1 cellular context compared by ENCODE assay signal in the genomic region with DNA sequence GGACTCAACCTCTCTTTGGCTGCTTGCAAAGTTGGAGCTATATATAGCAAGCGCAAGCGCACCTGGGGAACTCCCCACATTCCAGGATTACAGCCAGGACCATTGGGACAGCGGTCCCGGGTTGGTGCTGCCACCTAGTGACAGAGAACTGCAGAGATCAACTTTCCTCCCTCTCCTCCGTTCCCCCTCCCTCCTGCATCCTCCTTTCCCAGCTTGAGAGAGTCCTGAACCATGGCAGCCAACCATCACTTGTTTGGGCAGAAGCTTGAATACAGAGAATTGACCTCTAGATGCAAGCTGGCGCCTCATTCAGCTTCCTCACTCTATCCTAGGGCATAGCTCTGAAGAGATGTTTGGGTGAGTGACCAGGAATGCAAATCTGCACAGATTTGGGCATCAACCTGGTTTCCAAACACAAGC.
A peak's percentile ranks its signal among the peaks of the same experiment; 100 is the strongest.
TF ChIP-seq lines count a peak whose summit lies in the region.

No MANE protein-coding gene starts in this region.

TF ChIP-seq in HepG2, 621 proteins besides CTCF, POLR2A, EP300 and RAD21 (continued from another document):
- TF ChIP-seq ZNF598 (CRISPR knock-in tag; IDR thresholded peaks at IDR 0.05; ENCODE audit: borderline replicate concordance) (0 out of 2 replicates have a peak, but pooled peaks have one; percentile 34), RARA (CRISPR knock-in tag; IDR thresholded peaks at IDR 0.05) (no peak), MAZ (IDR thresholded peaks at IDR 0.05; ENCODE audit: borderline replicate concordance, low read depth, low read length) (peak; percentile 80; the same call in 1 of the 2 replicates), MAZ (CRISPR knock-in tag; IDR thresholded peaks at IDR 0.05; ENCODE audit: low read depth) (no peak), KDM5B (CRISPR knock-in tag; IDR thresholded peaks at IDR 0.05; ENCODE audit: borderline replicate concordance) (0 out of 2 replicates have a peak, but pooled peaks have one; percentile 32), XRCC5 (optimal IDR thresholded peaks at IDR 0.05; ENCODE audit: low read length) (peak; percentile 69), PITX1 (CRISPR knock-in tag; IDR thresholded peaks at IDR 0.05) (peak; percentile 71), ZNF605 (CRISPR knock-in tag; IDR thresholded peaks at IDR 0.05) (peak; percentile 58; the same call in 1 of the 2 replicates), RELA (CRISPR knock-in tag; IDR thresholded peaks at IDR 0.05) (peak; percentile 89; the same call in 1 of the 2 replicates), FOSL2 (CRISPR knock-in tag; IDR thresholded peaks at IDR 0.05) (peak; percentile 44), SPEN (CRISPR knock-in tag; IDR thresholded peaks at IDR 0.05; ENCODE audit: low read depth) (0 out of 2 replicates have a peak, but pooled peaks have one; percentile 21), BCL6 (CRISPR knock-in tag; IDR thresholded peaks at IDR 0.05) (peak; percentile 17; the same call in 1 of the 2 replicates), ELF3 (CRISPR knock-in tag; IDR thresholded peaks at IDR 0.05) (0 out of 2 replicates have a peak, but pooled peaks have one; percentile 24), CBFB (CRISPR knock-in tag; IDR thresholded peaks at IDR 0.05) (no peak)
- TF ChIP-seq, protein P1, sequence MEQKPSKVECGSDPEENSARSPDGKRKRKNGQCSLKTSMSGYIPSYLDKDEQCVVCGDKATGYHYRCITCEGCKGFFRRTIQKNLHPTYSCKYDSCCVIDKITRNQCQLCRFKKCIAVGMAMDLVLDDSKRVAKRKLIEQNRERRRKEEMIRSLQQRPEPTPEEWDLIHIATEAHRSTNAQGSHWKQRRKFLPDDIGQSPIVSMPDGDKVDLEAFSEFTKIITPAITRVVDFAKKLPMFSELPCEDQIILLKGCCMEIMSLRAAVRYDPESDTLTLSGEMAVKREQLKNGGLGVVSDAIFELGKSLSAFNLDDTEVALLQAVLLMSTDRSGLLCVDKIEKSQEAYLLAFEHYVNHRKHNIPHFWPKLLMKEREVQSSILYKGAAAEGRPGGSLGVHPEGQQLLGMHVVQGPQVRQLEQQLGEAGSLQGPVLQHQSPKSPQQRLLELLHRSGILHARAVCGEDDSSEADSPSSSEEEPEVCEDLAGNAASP (CRISPR knock-in tag; IDR thresholded peaks at IDR 0.05; ENCODE audit: borderline replicate concordance): peak; percentile 32; the same call in 1 of the 2 replicates
